ENCODE assay signal across 18 cellular contexts in the genomic region with DNA sequence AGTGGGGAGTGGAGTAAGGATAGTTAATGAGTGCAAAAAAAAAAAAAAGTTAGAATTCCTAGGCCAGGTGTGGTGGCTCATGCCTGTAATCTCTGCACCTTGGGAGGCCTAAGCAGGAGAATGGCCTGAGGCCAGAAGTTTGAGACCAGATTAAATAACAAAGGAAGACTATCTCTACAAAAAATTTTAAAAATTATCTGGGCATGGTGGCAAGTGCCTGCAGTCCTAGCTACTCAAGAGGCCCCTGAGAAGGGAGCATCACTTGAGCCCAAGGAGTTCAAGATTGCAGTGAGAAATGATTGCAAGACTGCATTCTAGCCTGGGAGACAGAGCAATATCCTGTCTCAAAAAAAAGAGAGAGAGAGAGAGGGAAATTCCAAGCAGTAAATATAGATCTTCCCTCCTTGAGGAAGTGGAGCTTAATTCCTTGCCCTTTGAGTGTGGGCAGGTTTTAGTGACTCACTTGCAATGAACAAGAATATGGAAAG.
DNase-seq lines count a peak whose midpoint lies in the region; ATAC-seq and TF ChIP-seq lines count a peak whose summit lies in the region.
"Had no signal": no experiment of that assay in that cellular context is flagged by ENCODE, and none has a peak within 500 bp of the region (broad histone marks: within the 10 kb centered on the region; RNA-seq: fewer than 3 reads in every experiment).

No MANE protein-coding gene starts in this region.

- CTCF ChIA-PET in HEK293 (lab: Yijun Ruan, JAX): no interaction called here

- H3K4me3 ChIP-seq in HEK293 (ENCODE audit: low read depth, low read length) (no peak overlapping the region), cardiac fibroblast (replicated peaks in 1 of 2; ENCODE audit: low read depth in 2 of 2, low read length in 2 of 2) (no peak overlapping the region)
- H3K4me3 ChIP-seq: heart right ventricle, lower lobe of right lung had no signal

- no peak overlapping the region for H3K27ac Mint-ChIP-seq in stimulated activated naive B cell treated with anti-CD40 and anti-IgM and Interleukin-4, amounts not matched to agents 10 μg/mL and 1 μg/mL and 100 μg/mL, for 72 hours

- H3K4me1 Mint-ChIP-seq in stimulated activated naive B cell treated with anti-CD40 and anti-IgM and Interleukin-4, amounts not matched to agents 10 μg/mL and 1 μg/mL and 100 μg/mL, for 72 hours: no peaks in the 10 kb centered on the region

- H3K27ac ChIP-seq in HEK293 (ENCODE audit: extremely low read depth, low read depth, low read length): no peak overlapping the region
- H3K27ac ChIP-seq: heart right ventricle, lower lobe of right lung had no signal

- no peaks in the 10 kb centered on the region for H3K4me1 ChIP-seq in HEK293 (ENCODE audit: control insufficient read depth, insufficient read depth, low read length)
- H3K4me1 ChIP-seq: lower lobe of right lung had no signal

- H3K9me3 ChIP-seq in HEK293 (ENCODE audit: control insufficient read depth, insufficient read depth, low read depth, low read length): no peaks in the 10 kb centered on the region
- H3K9me3 ChIP-seq: lower lobe of right lung had no signal

- POLR2A ChIA-PET in HEK293 (lab: Yijun Ruan, JAX): no interaction called here

- H3K36me3 Mint-ChIP-seq in stimulated activated naive B cell treated with anti-CD40 and anti-IgM and Interleukin-4, amounts not matched to agents 10 μg/mL and 1 μg/mL and 100 μg/mL, for 72 hours: no peaks in the 10 kb centered on the region

- DNase-seq in AG08395 (ENCODE audit: low spot score) (peak; percentile 17), cardiac fibroblast (ENCODE audit: low read depth in 2 of 2) (peak; percentile 59 to 64), kidney glomerular epithelial cell (lab: John Stamatoyannopoulos, UW) (peak; percentile 42), NCI-H2081 (lab: John Stamatoyannopoulos, UW) (no peak), SKM-1 (lab: John Stamatoyannopoulos, UW; ENCODE audit: unreplicated experiment) (no peak)
- DNase-seq in stimulated activated naive B cell treated with anti-CD40 and anti-IgM and Interleukin-4, amounts not matched to agents 10 μg/mL and 1 μg/mL and 100 μg/mL, for 72 hours: no peak
- DNase-seq: activated T-cell treated with anti-CD3 and anti-CD28 coated beads, Interleukin-2, amount 50 U/mL, for 1 hour; amygdala; DND-41; effector CD4-positive, alpha-beta T cell; heart right ventricle; KBM-7; lower lobe of right lung; NCI-H2029 treated with DMSO at 0.1 percent for 48 hours; NK-92 treated with Interleukin-12 subunit alpha and Interleukin-12 subunit beta, amount 100 ng/mL, for 24 hours had no signal

- ATAC-seq in stimulated activated naive B cell treated with anti-CD40 and anti-IgM and Interleukin-4, amounts not matched to agents 10 μg/mL and 1 μg/mL and 100 μg/mL, for 72 hours (replicated peaks): no peak
- no peak for ATAC-seq in GM18858 (IDR thresholded peaks at IDR 0.05; ENCODE audit: unreplicated experiment)
- ATAC-seq: activated CD4-positive, CD25-positive, alpha-beta regulatory T cell treated with anti-CD3 and anti-CD28 coated beads, Interleukin-2, amount 50 U/mL, for 24 hours; lower lobe of right lung had no signal

- peaks cover 0 to 2% of the 10 kb centered on the region in 2 donors for H3K9me3 Mint-ChIP-seq in stimulated activated naive B cell treated with anti-CD40 and anti-IgM and Interleukin-4, amounts not matched to agents 10 μg/mL and 1 μg/mL and 100 μg/mL, for 72 hours

- TF ChIP-seq CTCF in HEK293 (tag by site-specific recombination; IDR thresholded peaks at IDR 0.05) (no peak), cardiac fibroblast (IDR thresholded peaks at IDR 0.05; ENCODE audit: low read depth, low read length) (no peak)

- H3K4me3 Mint-ChIP-seq in stimulated activated naive B cell treated with anti-CD40 and anti-IgM and Interleukin-4, amounts not matched to agents 10 μg/mL and 1 μg/mL and 100 μg/mL, for 72 hours: no peak overlapping the region

- H3K36me3 ChIP-seq in HEK293 (ENCODE audit: control insufficient read depth in 2 of 2, insufficient read depth in 1 of 2, low read length in 2 of 2): no peaks in the 10 kb centered on the region
- H3K36me3 ChIP-seq: heart right ventricle, lower lobe of right lung had no signal

- peaks cover 11 to 17% of the 10 kb centered on the region in 2 donors for H3K27me3 Mint-ChIP-seq in stimulated activated naive B cell treated with anti-CD40 and anti-IgM and Interleukin-4, amounts not matched to agents 10 μg/mL and 1 μg/mL and 100 μg/mL, for 72 hours

TF ChIP-seq in HEK293, 187 proteins besides CTCF, POLR2A, EP300 and RAD21:
- no peak for TF ChIP-seq GLI4 (tag by site-specific recombination; IDR thresholded peaks at IDR 0.05)
- no peak for TF ChIP-seq SETDB1 (IDR thresholded peaks at IDR 0.05; ENCODE audit: insufficient read length, low read length)
- TF ChIP-seq GLIS1 (tag by site-specific recombination; IDR thresholded peaks at IDR 0.05): peak; percentile 51
- TF ChIP-seq RBAK (tag by site-specific recombination; IDR thresholded peaks at IDR 0.05): no peak
- TF ChIP-seq ZNF621 (tag by site-specific recombination; IDR thresholded peaks at IDR 0.05): no peak

Comparison
In these comparisons a context has a peak if more than half of its experiments do, and no peak if none do; other contexts are left out.
1. DNase-seq: peak in AG08395 (single experiment), cardiac fibroblast (2 of 2) and kidney glomerular epithelial cell (single experiment); none in stimulated activated naive B cell treated with anti-CD40 and anti-IgM and Interleukin-4, amounts not matched to agents 10 μg/mL and 1 μg/mL and 100 μg/mL, for 72 hours (single experiment), NCI-H2081 (0 of 2) and SKM-1 (single experiment).